ENCODE assay signal across 8 cellular contexts in the genomic region with DNA sequence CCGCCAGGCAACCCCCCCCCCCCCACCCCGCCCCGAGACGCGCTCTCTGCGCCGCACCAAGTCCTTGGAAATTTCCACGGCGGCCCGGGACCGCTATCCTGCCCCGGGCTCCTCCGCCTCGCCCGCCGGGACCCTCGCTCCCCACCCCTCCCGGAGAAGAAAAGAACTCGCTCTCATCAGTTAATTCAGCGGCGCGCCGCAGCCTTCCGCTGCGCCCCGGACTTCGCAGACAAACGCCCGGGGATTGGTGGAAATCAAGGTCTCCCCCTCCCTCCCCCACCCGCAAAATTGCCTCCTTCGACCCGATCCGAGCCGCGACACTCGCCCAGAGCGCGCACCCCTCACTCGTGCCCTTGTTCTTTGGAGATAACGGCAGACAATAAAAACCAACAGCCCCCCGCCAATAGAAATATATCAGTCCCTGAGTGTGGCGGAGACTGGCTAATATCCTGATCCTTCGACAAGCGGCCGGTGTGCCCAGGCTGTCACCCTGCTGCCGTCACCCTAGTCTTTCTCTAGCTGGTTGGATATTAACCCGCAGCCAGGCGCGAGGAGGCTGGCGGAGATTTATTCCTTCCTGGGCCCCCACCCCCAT. TPM values are rescaled to one million over a fixed set of nuclear protein-coding genes. Genes with fewer than 3 reads are reported as not detected.
DNase-seq lines count a peak whose midpoint lies in the region; ATAC-seq and TF ChIP-seq lines count a peak whose summit lies in the region.

A gene with protein sequence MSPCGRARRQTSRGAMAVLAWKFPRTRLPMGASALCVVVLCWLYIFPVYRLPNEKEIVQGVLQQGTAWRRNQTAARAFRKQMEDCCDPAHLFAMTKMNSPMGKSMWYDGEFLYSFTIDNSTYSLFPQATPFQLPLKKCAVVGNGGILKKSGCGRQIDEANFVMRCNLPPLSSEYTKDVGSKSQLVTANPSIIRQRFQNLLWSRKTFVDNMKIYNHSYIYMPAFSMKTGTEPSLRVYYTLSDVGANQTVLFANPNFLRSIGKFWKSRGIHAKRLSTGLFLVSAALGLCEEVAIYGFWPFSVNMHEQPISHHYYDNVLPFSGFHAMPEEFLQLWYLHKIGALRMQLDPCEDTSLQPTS (minus strand): TSS at position 12 of the 595 bp plus-strand sequence. CDS start 475 bp downstream, outside the sequence.

- TF ChIP-seq CTCF in BE2C (IDR thresholded peaks at IDR 0.05; ENCODE audit: low read depth, low read length) (no peak), LNCaP clone FGC (IDR thresholded peaks at IDR 0.05; ENCODE audit: control insufficient read depth, extremely low read depth, insufficient read depth) (no peak)
- no peak for TF ChIP-seq CTCF in activated CD8-positive, alpha-beta T cell treated with anti-CD3 and anti-CD28 coated beads for 36 hours (IDR thresholded peaks at IDR 0.05)

- POLR2A ChIA-PET in activated CD8-positive, alpha-beta T cell treated with anti-CD3 and anti-CD28 coated beads for 36 hours (lab: Charles Lee) = interaction anchor here (1.0 kb wide), 1 partner anchor 13 kb away, joined by 3 read pairs; no protein-coding TSS in a partner anchor

- no peaks in the 10 kb centered on the region for H3K9me3 Mint-ChIP-seq in activated CD8-positive, alpha-beta T cell treated with anti-CD3 and anti-CD28 coated beads for 36 hours

- peak within 1 kb of the TSS; percentile 80 for H3K27ac Mint-ChIP-seq in activated CD8-positive, alpha-beta T cell treated with anti-CD3 and anti-CD28 coated beads for 36 hours

- peak within 1 kb of the TSS; percentile 84 for H3K4me3 Mint-ChIP-seq in activated CD8-positive, alpha-beta T cell treated with anti-CD3 and anti-CD28 coated beads for 36 hours

- no peaks in the 10 kb centered on the region for H3K36me3 Mint-ChIP-seq in activated CD8-positive, alpha-beta T cell treated with anti-CD3 and anti-CD28 coated beads for 36 hours (ENCODE audit: low read depth)

- H3K9me3 ChIP-seq in BE2C (no peaks in the 10 kb centered on the region), endocrine pancreas (ENCODE audit: control insufficient read depth, low read length) (no peaks in the 10 kb centered on the region)

- ATAC-seq in GM21381 (IDR thresholded peaks at IDR 0.05; ENCODE audit: unreplicated experiment) = peak; percentile 28
- ATAC-seq in activated CD8-positive, alpha-beta T cell treated with anti-CD3 and anti-CD28 coated beads for 36 hours = peak; percentile 45
- no peak for ATAC-seq in stimulated activated naive CD8-positive, alpha-beta T cell treated with anti-CD3 and anti-CD28 coated beads, Interleukin-15, Interleukin-2, amounts not matched to agents 100 U/mL and 50 U/mL, for 24 hours

- intact Hi-C loops in activated CD8-positive, alpha-beta T cell treated with anti-CD3 and anti-CD28 coated beads for 36 hours (cut with micrococcal nuclease) = loop anchor here (5.0 to 10.0 kb wide), 3 partner anchors 232 to 630 kb away; no protein-coding TSS in a partner anchor

- CTCF ChIA-PET in activated CD8-positive, alpha-beta T cell treated with anti-CD3 and anti-CD28 coated beads for 36 hours (lab: Charles Lee) = interaction anchor here (0.7 to 1.5 kb wide), 27 partner anchors 18 to 316 kb away, joined by 3 to 11 read pairs (median 3); no protein-coding TSS in a partner anchor

- H3K4me3 ChIP-seq in BE2C (ENCODE audit: low read depth, low read length) = peak within 1 kb of the TSS; percentile 71
- H3K4me3 ChIP-seq in LNCaP clone FGC (ENCODE audit: low read depth, low read length) = peak within 1 kb of the TSS; percentile 37
- H3K4me3 ChIP-seq in endocrine pancreas (ENCODE audit: control insufficient read depth, insufficient read depth, low read length) = no peak within 1 kb of the TSS

- H3K9ac ChIP-seq in endocrine pancreas (ENCODE audit: control insufficient read depth, insufficient read depth, low read length) = peak within 1 kb of the TSS; percentile 76

- H3K36me3 ChIP-seq in BE2C (no peaks in the 10 kb centered on the region), endocrine pancreas (ENCODE audit: control insufficient read depth, insufficient read depth, low read length) (no peaks in the 10 kb centered on the region)

- H3K27me3 ChIP-seq in BE2C (peaks cover 42% of the 10 kb centered on the region), endocrine pancreas (ENCODE audit: control insufficient read depth, insufficient read depth, low read length) (no peaks in the 10 kb centered on the region)

- no peaks in the 10 kb centered on the region for H3K4me1 ChIP-seq in BE2C
- H3K4me1 ChIP-seq in endocrine pancreas (ENCODE audit: control insufficient read depth, insufficient read depth, low read length) = no peaks in the 10 kb centered on the region

- H3K27me3 Mint-ChIP-seq in activated CD8-positive, alpha-beta T cell treated with anti-CD3 and anti-CD28 coated beads for 36 hours = peaks cover 38% of the 10 kb centered on the region

- H3K4me1 Mint-ChIP-seq in activated CD8-positive, alpha-beta T cell treated with anti-CD3 and anti-CD28 coated beads for 36 hours (ENCODE audit: low read depth) = peaks cover 16% of the 10 kb centered on the region

- DNase-seq in BE2C (peak; percentile 35), LNCaP clone FGC (ENCODE audit: low read depth) (no peak), mucosa of gallbladder (ENCODE audit: low spot score) (peak; percentile 25), medulla oblongata (ENCODE audit: extremely low spot score) (no peak)
- peak; percentile 60 for DNase-seq in activated CD8-positive, alpha-beta T cell treated with anti-CD3 and anti-CD28 coated beads for 36 hours
- DNase-seq in stimulated activated naive CD8-positive, alpha-beta T cell treated with anti-CD3 and anti-CD28 coated beads, Interleukin-15, Interleukin-2, amounts not matched to agents 100 U/mL and 50 U/mL, for 24 hours = peak; percentile 29

RNA-seq across cellular contexts. Expression of the gene that starts here (rescaled TPM):
- 0.86 TPM for polyA plus RNA-seq in BE2C (2012; ENCODE audit: insufficient read depth, insufficient read length, low read depth)
- 1 to 10 TPM; 1.5 to 2.5 TPM for total RNA-seq in activated CD8-positive, alpha-beta T cell treated with anti-CD3 and anti-CD28 coated beads for 36 hours
- 2.4 TPM for total RNA-seq in mucosa of gallbladder

Comparison
In these comparisons a context has a peak if more than half of its experiments do, and no peak if none do; other contexts are left out.
1. DNase-seq: peak in BE2C (single experiment), activated CD8-positive, alpha-beta T cell treated with anti-CD3 and anti-CD28 coated beads for 36 hours (single experiment), mucosa of gallbladder (single experiment) and stimulated activated naive CD8-positive, alpha-beta T cell treated with anti-CD3 and anti-CD28 coated beads, Interleukin-15, Interleukin-2, amounts not matched to agents 100 U/mL and 50 U/mL, for 24 hours (single experiment); none in LNCaP clone FGC (single experiment) and medulla oblongata (single experiment).